Comparison of ENCODE assay signal across 10 cellular contexts in genomic region chr19:49436381-49437017, GRCh38. TPM values are rescaled to one million over a fixed set of nuclear protein-coding genes. Genes with fewer than 3 reads are reported as not detected.
DNase-seq lines count a peak whose midpoint lies in the region; FAIRE-seq and TF ChIP-seq lines count a peak whose summit lies in the region.
"Had no signal": no experiment of that assay in that cellular context is flagged by ENCODE, and none has a peak within 500 bp of the region (broad histone marks: within the 10 kb centered on the region; RNA-seq: fewer than 3 reads in every experiment).

No MANE protein-coding gene starts in this region.

- dilution Hi-C loops in endothelial cell of umbilical vein (cut with MboI; ENCODE audit: extremely low pct_ligation_motif_present, low sequenced_read_pairs), result no loop called here

- H3K27me3 Mint-ChIP-seq in activated CD4-positive, alpha-beta T cell treated with anti-CD3 and anti-CD28 coated beads, Interleukin-2, amount 10 ng/mL, durations not matched to agents 7 days and 5 days, result peaks cover 86% of the 10 kb centered on the region

- peaks cover 4% of the 10 kb centered on the region for H3K36me3 Mint-ChIP-seq in activated CD4-positive, alpha-beta T cell treated with anti-CD3 and anti-CD28 coated beads, Interleukin-2, amount 10 ng/mL, durations not matched to agents 7 days and 5 days (ENCODE audit: low read depth)

- peaks cover 34% of the 10 kb centered on the region for H3K4me1 Mint-ChIP-seq in activated CD4-positive, alpha-beta T cell treated with anti-CD3 and anti-CD28 coated beads, Interleukin-2, amount 10 ng/mL, durations not matched to agents 7 days and 5 days

- H2AFZ ChIP-seq in endothelial cell of umbilical vein (ENCODE audit: low read depth, low read length), result no peak overlapping the region

- H3K79me2 ChIP-seq in endothelial cell of umbilical vein (ENCODE audit: control insufficient read depth, insufficient read depth, low read length), result no peaks in the 10 kb centered on the region

- no peak overlapping the region for H3K4me3 Mint-ChIP-seq in activated CD4-positive, alpha-beta T cell treated with anti-CD3 and anti-CD28 coated beads, Interleukin-2, amount 10 ng/mL, durations not matched to agents 7 days and 5 days

- H3K9ac ChIP-seq in endothelial cell of umbilical vein (replicated peaks; ENCODE audit: extremely low read depth, insufficient read depth, low read length), result no peak overlapping the region

- H3K27me3 ChIP-seq in endothelial cell of umbilical vein (ENCODE audit: control insufficient read depth in 2 of 2, insufficient read depth in 2 of 2, low read length in 2 of 2) (peaks cover 77 to 85% of the 10 kb centered on the region in 2 experiments), spleen (replicated peaks in 1 of 7) (peaks cover 13 to 100% (median 98%) of the 10 kb centered on the region in 7 donors)

- 10 to 48% (median 13%) methylated on average over 12 to 42 of the region's 42 CpGs for WGBS in spleen, 5 donors

- H3K4me1 ChIP-seq in endothelial cell of umbilical vein (ENCODE audit: control insufficient read depth, extremely low read depth, insufficient read depth, low read length) (peaks cover 3% of the 10 kb centered on the region), spleen (peaks cover 0 to 37% (median 17%) of the 10 kb centered on the region in 6 donors)

- no peak overlapping the region for H3K4me3 ChIP-seq in endothelial cell of umbilical vein (replicated peaks in 1 of 3; ENCODE audit: insufficient read depth in 1 of 3, low read depth in 1 of 3, low read length in 3 of 3)
- peak overlapping the region in 1 of 8 donors; percentile 13 for H3K4me3 ChIP-seq in spleen
- H3K4me3 ChIP-seq: Peyer's patch had no signal

- no peak overlapping the region for H3K27ac Mint-ChIP-seq in activated CD4-positive, alpha-beta T cell treated with anti-CD3 and anti-CD28 coated beads, Interleukin-2, amount 10 ng/mL, durations not matched to agents 7 days and 5 days

- H3K9me3 Mint-ChIP-seq in activated CD4-positive, alpha-beta T cell treated with anti-CD3 and anti-CD28 coated beads, Interleukin-2, amount 10 ng/mL, durations not matched to agents 7 days and 5 days, result no peaks in the 10 kb centered on the region

- H3K27ac ChIP-seq in endothelial cell of umbilical vein (ENCODE audit: insufficient read depth, low read depth, low read length) (no peak overlapping the region), spleen (no peak overlapping the region)
- H3K27ac ChIP-seq: Peyer's patch had no signal

- TF ChIP-seq CTCF in endothelial cell of umbilical vein (IDR thresholded peaks at IDR 0.05; ENCODE audit: extremely low read depth in 1 of 2, insufficient read depth in 1 of 2, low read depth in 1 of 2, low read length in 2 of 2), result no peak
- no peak for TF ChIP-seq CTCF in spleen (IDR thresholded peaks at IDR 0.05 in 8 of 11, conservative IDR thresholded peaks at IDR 0.05 in 3 of 11)

- intact Hi-C loops in endothelial cell of umbilical vein (cut with micrococcal nuclease), result no loop called here
- intact Hi-C loops in spleen (cut with DNase I; ENCODE audit: low total_unique reads), result no loop called here

- no peak for FAIRE-seq in endothelial cell of umbilical vein (lab: Jason Lieb, UNC)

- no TSS peak for BruUV-seq in endothelial cell of umbilical vein (replicated peaks; lab: Mats Ljungman, UMichigan)

- no peak for TF ChIP-seq POLR2A in endothelial cell of umbilical vein (IDR thresholded peaks at IDR 0.05; ENCODE audit: low read depth, low read length)
- TF ChIP-seq POLR2A in spleen (IDR thresholded peaks at IDR 0.05), result no peak

- H3K9me3 ChIP-seq in endothelial cell of umbilical vein (replicated peaks; ENCODE audit: control insufficient read depth, insufficient read depth, low read length), result no peaks in the 10 kb centered on the region
- H3K9me3 ChIP-seq in spleen, result no peaks in the 10 kb centered on the region

- H3K36me3 ChIP-seq in endothelial cell of umbilical vein (ENCODE audit: control insufficient read depth in 2 of 2, extremely low read depth in 1 of 2, insufficient read depth in 2 of 2, low read length in 2 of 2), result no peaks in the 10 kb centered on the region
- no peaks in the 10 kb centered on the region for H3K36me3 ChIP-seq in spleen
- H3K36me3 ChIP-seq: Peyer's patch had no signal

- CTCF ChIA-PET in activated CD4-positive, alpha-beta T cell treated with anti-CD3 and anti-CD28 coated beads, Interleukin-2, amount 10 ng/mL, durations not matched to agents 7 days and 5 days (lab: Charles Lee), result interaction anchor here (0.7 to 1.8 kb wide), 9 partner anchors 10 to 45 kb away, joined by 3 to 6 read pairs (median 3); no protein-coding TSS in a partner anchor
- CTCF ChIA-PET in endothelial cell of umbilical vein (lab: Charles Lee), result interaction anchor here (1.2 kb wide), 2 partner anchors 18 to 20 kb away, joined by 3 read pairs; no protein-coding TSS in a partner anchor

- peak in 43 of 76 experiments; percentile 13 to 64 (median 45) for DNase-seq in HUDEP-2 (lab: John Stamatoyannopoulos, UW; ENCODE audit: unreplicated experiment in 76 of 76)
- DNase-seq in activated CD4-positive, alpha-beta T cell treated with anti-CD3 and anti-CD28 coated beads, Interleukin-2, amount 10 ng/mL, durations not matched to agents 7 days and 5 days, result peak; percentile 54
- no peak for DNase-seq in endothelial cell of umbilical vein (ENCODE audit: low read depth, low spot score)
- DNase-seq in stimulated activated CD8-positive, alpha-beta memory T cell treated with anti-CD3 and anti-CD28 coated beads, Interleukin-2, amount 100 ng/mL, for 48 hours (ENCODE audit: low read depth in 2 of 2), result peak; percentile 57 to 75
- no peak for DNase-seq in midbrain (lab: John Stamatoyannopoulos, UW)
- DNase-seq in spleen, result no peak
- no peak for DNase-seq in GDM1 (lab: John Stamatoyannopoulos, UW)
- DNase-seq: aorta had no signal

- POLR2A ChIA-PET in activated CD4-positive, alpha-beta T cell treated with anti-CD3 and anti-CD28 coated beads, Interleukin-2, amount 10 ng/mL, durations not matched to agents 7 days and 5 days (lab: Charles Lee), result interaction anchor here (0.6 kb wide), 1 partner anchor 17 kb away, joined by 3 read pairs; the partner anchor contains the start of gene ALDH16A1
- POLR2A ChIA-PET in endothelial cell of umbilical vein (lab: Charles Lee), result no interaction called here

- no peak overlapping the region for H3K4me2 ChIP-seq in endothelial cell of umbilical vein (ENCODE audit: insufficient read depth, low read length)

- H3K9me1 ChIP-seq in endothelial cell of umbilical vein (replicated peaks; ENCODE audit: control insufficient read depth, extremely low read depth, insufficient read depth, low read length), result no peaks in the 10 kb centered on the region

- H4K20me1 ChIP-seq in endothelial cell of umbilical vein (replicated peaks; ENCODE audit: control insufficient read depth, extremely low read depth, insufficient read depth, low read length), result no peaks in the 10 kb centered on the region

RNA-seq across cellular contexts. Expression of gene SLC17A7, which starts 4.8 kb away (rescaled TPM):
- total RNA-seq in activated CD4-positive, alpha-beta T cell treated with anti-CD3 and anti-CD28 coated beads, Interleukin-2, amount 10 ng/mL, durations not matched to agents 7 days and 5 days, result under 1 TPM; 0.15 to 0.25 TPM
- 0.13 and 0.25 TPM in 2 replicates for total RNA-seq in endothelial cell of umbilical vein
- polyA plus RNA-seq in endothelial cell of umbilical vein, result 0.06 and 0.07 TPM in 2 replicates
- 0.04 TPM in 1 of 2 replicates, not detected in the other for polyA plus RNA-seq in endothelial cell of umbilical vein (2011; cell fraction: cytosol; rRNA removed)
- polyA plus RNA-seq in endothelial cell of umbilical vein (2011; cell fraction: nucleus; rRNA removed), result 0.20 and 0.25 TPM in 2 replicates
- polyA plus RNA-seq in endothelial cell of umbilical vein (2012), result 0.05 and 0.14 TPM in 2 replicates
- polyA minus RNA-seq in endothelial cell of umbilical vein, result 0.08 and 0.22 TPM in 2 replicates
- polyA minus RNA-seq in endothelial cell of umbilical vein (2011; cell fraction: cytosol; rRNA and poly(A)+ RNA removed), result not detected
- polyA minus RNA-seq in endothelial cell of umbilical vein (2011; cell fraction: nucleus; rRNA and poly(A)+ RNA removed), result not detected in 2 replicates
- total RNA-seq in spleen, result under 1 TPM in 2 of 7 donors, not detected in 5; 0.10 to 0.13 TPM
- polyA plus RNA-seq in spleen, result under 1 TPM; 0.07 to 0.12 (median 0.10) TPM

RNA-seq across cellular contexts. Expression of gene GFY, which starts 11.3 kb away (rescaled TPM):
- total RNA-seq in activated CD4-positive, alpha-beta T cell treated with anti-CD3 and anti-CD28 coated beads, Interleukin-2, amount 10 ng/mL, durations not matched to agents 7 days and 5 days, result not detected
- total RNA-seq in endothelial cell of umbilical vein, result not detected in 2 replicates
- not detected in 2 replicates for polyA plus RNA-seq in endothelial cell of umbilical vein
- polyA plus RNA-seq in endothelial cell of umbilical vein (2011; cell fraction: cytosol; rRNA removed), result not detected in 2 replicates
- not detected in 2 replicates for polyA plus RNA-seq in endothelial cell of umbilical vein (2011; cell fraction: nucleus; rRNA removed)
- polyA plus RNA-seq in endothelial cell of umbilical vein (2012), result not detected in 2 replicates
- polyA minus RNA-seq in endothelial cell of umbilical vein, result not detected in 2 replicates
- polyA minus RNA-seq in endothelial cell of umbilical vein (2011; cell fraction: cytosol; rRNA and poly(A)+ RNA removed), result not detected
- polyA minus RNA-seq in endothelial cell of umbilical vein (2011; cell fraction: nucleus; rRNA and poly(A)+ RNA removed), result not detected in 2 replicates
- not detected for total RNA-seq in spleen
- polyA plus RNA-seq in spleen, result not detected
- total RNA-seq: aorta, Peyer's patch, sciatic nerve had no signal
- polyA plus RNA-seq: aorta had no signal

RNA-seq across cellular contexts. Expression of gene PTH2, which starts 13.3 kb away (rescaled TPM):
- 1 to 10 TPM in 1 of 2 experiments, under 1 TPM in 1; 0.52 to 1.2 TPM for total RNA-seq in activated CD4-positive, alpha-beta T cell treated with anti-CD3 and anti-CD28 coated beads, Interleukin-2, amount 10 ng/mL, durations not matched to agents 7 days and 5 days
- total RNA-seq in endothelial cell of umbilical vein (not detected in 2 replicates), spleen (not detected)
- polyA plus RNA-seq in endothelial cell of umbilical vein (not detected in 2 replicates), spleen (not detected)
- not detected in 2 replicates for polyA plus RNA-seq in endothelial cell of umbilical vein (2011; cell fraction: cytosol; rRNA removed)
- polyA plus RNA-seq in endothelial cell of umbilical vein (2011; cell fraction: nucleus; rRNA removed), result not detected in 2 replicates
- polyA plus RNA-seq in endothelial cell of umbilical vein (2012), result not detected in 2 replicates
- polyA minus RNA-seq in endothelial cell of umbilical vein, result not detected in 2 replicates
- not detected for polyA minus RNA-seq in endothelial cell of umbilical vein (2011; cell fraction: cytosol; rRNA and poly(A)+ RNA removed)
- polyA minus RNA-seq in endothelial cell of umbilical vein (2011; cell fraction: nucleus; rRNA and poly(A)+ RNA removed), result not detected in 2 replicates
- total RNA-seq: aorta, Peyer's patch, sciatic nerve had no signal
- polyA plus RNA-seq: aorta had no signal

RNA-seq across cellular contexts. Expression of gene PIH1D1, which starts 15.1 kb away (rescaled TPM):
- total RNA-seq in activated CD4-positive, alpha-beta T cell treated with anti-CD3 and anti-CD28 coated beads, Interleukin-2, amount 10 ng/mL, durations not matched to agents 7 days and 5 days, result 100 to 1,000 TPM; 146 to 176 TPM
- total RNA-seq in endothelial cell of umbilical vein (84.1 and 86.9 TPM in 2 replicates), spleen (10 to 100 TPM; 76.0 to 94.3 (median 86.1) TPM)
- polyA plus RNA-seq in endothelial cell of umbilical vein (72.6 and 83.2 TPM in 2 replicates), spleen (100 to 1,000 TPM in 2 of 3 donors, 10 to 100 TPM in 1; 85.3 to 140 (median 118) TPM)
- 74.4 and 86.3 TPM in 2 replicates for polyA plus RNA-seq in endothelial cell of umbilical vein (2011; cell fraction: cytosol; rRNA removed)
- 157 and 167 TPM in 2 replicates for polyA plus RNA-seq in endothelial cell of umbilical vein (2011; cell fraction: nucleus; rRNA removed)
- 70.0 and 77.4 TPM in 2 replicates for polyA plus RNA-seq in endothelial cell of umbilical vein (2012)
- polyA minus RNA-seq in endothelial cell of umbilical vein, result 54.1 and 61.6 TPM in 2 replicates
- 43.3 TPM for polyA minus RNA-seq in endothelial cell of umbilical vein (2011; cell fraction: cytosol; rRNA and poly(A)+ RNA removed)
- 25.5 and 29.6 TPM in 2 replicates for polyA minus RNA-seq in endothelial cell of umbilical vein (2011; cell fraction: nucleus; rRNA and poly(A)+ RNA removed)

RNA-seq across cellular contexts. Expression of gene ALDH16A1, which starts 16.5 kb away (rescaled TPM):
- total RNA-seq in activated CD4-positive, alpha-beta T cell treated with anti-CD3 and anti-CD28 coated beads, Interleukin-2, amount 10 ng/mL, durations not matched to agents 7 days and 5 days, result 10 to 100 TPM; 49.2 to 60.4 TPM
- total RNA-seq in endothelial cell of umbilical vein, result 27.6 and 38.8 TPM in 2 replicates
- polyA plus RNA-seq in endothelial cell of umbilical vein, result 33.2 and 42.3 TPM in 2 replicates
- polyA plus RNA-seq in endothelial cell of umbilical vein (2011; cell fraction: cytosol; rRNA removed), result 17.0 and 22.3 TPM in 2 replicates
- 34.5 and 40.5 TPM in 2 replicates for polyA plus RNA-seq in endothelial cell of umbilical vein (2011; cell fraction: nucleus; rRNA removed)
- 16.3 and 21.0 TPM in 2 replicates for polyA plus RNA-seq in endothelial cell of umbilical vein (2012)
- 12.9 and 21.3 TPM in 2 replicates for polyA minus RNA-seq in endothelial cell of umbilical vein
- polyA minus RNA-seq in endothelial cell of umbilical vein (2011; cell fraction: cytosol; rRNA and poly(A)+ RNA removed), result 31.6 TPM
- 7.4 and 18.8 TPM in 2 replicates for polyA minus RNA-seq in endothelial cell of umbilical vein (2011; cell fraction: nucleus; rRNA and poly(A)+ RNA removed)
- total RNA-seq in spleen, result 10 to 100 TPM; 38.7 to 50.2 (median 45.8) TPM
- polyA plus RNA-seq in spleen, result 10 to 100 TPM; 54.9 to 99.9 (median 94.9) TPM

Comparison
In these comparisons a context has a peak if more than half of its experiments do, and no peak if none do; other contexts are left out.
1. DNase-seq: peak in HUDEP-2 (43 of 76), activated CD4-positive, alpha-beta T cell treated with anti-CD3 and anti-CD28 coated beads, Interleukin-2, amount 10 ng/mL, durations not matched to agents 7 days and 5 days (single experiment) and stimulated activated CD8-positive, alpha-beta memory T cell treated with anti-CD3 and anti-CD28 coated beads, Interleukin-2, amount 100 ng/mL, for 48 hours (2 of 2); none in endothelial cell of umbilical vein (single experiment), midbrain (single experiment), spleen (single experiment) and GDM1 (single experiment).